Comparison of ENCODE assay signal across 8 cellular contexts in the genomic region with DNA sequence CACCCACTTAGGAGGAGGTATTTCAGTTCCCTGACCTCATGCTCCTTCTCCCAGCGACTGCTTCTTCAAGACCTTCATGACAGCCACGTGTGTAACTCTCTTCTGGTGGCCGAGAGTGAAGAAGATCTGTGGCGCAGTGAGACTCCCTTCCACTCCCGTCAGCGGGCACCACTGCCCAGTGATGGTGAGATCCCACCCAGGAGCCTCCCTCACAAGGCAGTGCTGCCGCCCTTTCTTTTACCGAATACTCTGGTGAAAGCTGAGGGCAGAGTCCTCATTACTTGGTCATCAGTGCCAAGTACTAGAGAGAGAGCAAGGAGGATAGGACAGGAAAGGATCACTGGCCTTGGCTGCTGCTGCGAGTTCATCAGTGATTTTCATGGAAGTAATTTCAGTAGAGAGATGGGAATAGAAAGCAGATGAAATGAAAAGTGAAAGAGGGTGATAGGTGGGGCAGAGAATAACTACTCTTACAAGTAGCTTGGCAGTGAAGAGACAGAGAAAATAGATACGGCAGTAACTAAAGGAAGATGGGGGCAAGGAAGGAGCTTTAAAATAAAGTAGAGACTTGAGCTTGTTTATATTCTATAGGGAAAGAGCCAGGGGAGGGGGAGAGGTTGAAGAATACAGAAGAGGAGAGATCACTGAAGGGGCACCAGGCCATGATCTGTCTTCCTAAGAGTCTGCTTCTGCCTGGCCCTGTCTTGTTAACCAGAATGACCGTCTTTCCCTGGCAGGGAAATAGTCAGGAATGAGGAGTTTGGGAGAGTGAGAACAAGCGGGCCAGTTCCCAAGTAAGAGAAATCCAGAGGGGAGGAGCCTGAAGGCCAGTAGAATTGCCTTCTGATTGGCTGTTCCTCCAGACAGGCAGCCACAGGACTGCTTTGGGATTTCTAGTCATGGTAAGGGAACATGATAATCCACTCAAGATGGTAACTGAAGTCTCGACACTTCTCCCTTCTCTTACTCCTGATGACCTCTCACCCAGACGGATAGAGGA. TPM values are rescaled to one million over a fixed set of nuclear protein-coding genes. Genes with fewer than 3 reads are reported as not detected.
A peak's percentile ranks its signal among the peaks of the same experiment; 100 is the strongest.
DNase-seq lines count a peak whose midpoint lies in the region; ATAC-seq, FAIRE-seq and TF ChIP-seq lines count a peak whose summit lies in the region.

No MANE protein-coding gene starts in this region.

- H3K4me3 ChIP-seq in astrocyte (ENCODE audit: insufficient read depth, low read depth, low read length) = no peak overlapping the region
- H3K4me3 ChIP-seq in right cardiac atrium (ENCODE audit: low read length) = no peak overlapping the region
- H3K4me3 ChIP-seq in psoas muscle = no peak overlapping the region
- no peak overlapping the region for H3K4me3 ChIP-seq in colonic mucosa

- H3K27ac ChIP-seq in astrocyte (ENCODE audit: low read depth, low read length) = no peak overlapping the region
- H3K27ac ChIP-seq in right cardiac atrium (ENCODE audit: low read length) = peak overlapping the region; percentile 55
- peak overlapping the region; percentile 10 for H3K27ac ChIP-seq in psoas muscle
- H3K27ac ChIP-seq in colonic mucosa = no peak overlapping the region

- DNase-seq in G401 (ENCODE audit: low spot score) (peak; percentile 16), astrocyte (ENCODE audit: low read depth) (peak; percentile 16), right cardiac atrium (peak in 2 of 3 donors; percentile 47 to 48), psoas muscle (peak in 1 of 2 donors; percentile 52), NCI-H2171 treated with DMSO at 0.1 percent for 48 hours (lab: John Stamatoyannopoulos, UW) (no peak), colonic mucosa (no peak), GOT3 (lab: John Stamatoyannopoulos, UW) (no peak)

- TF ChIP-seq CTCF in astrocyte (IDR thresholded peaks at IDR 0.05; ENCODE audit: insufficient read depth, low read depth, low read length) = no peak
- TF ChIP-seq CTCF in psoas muscle (IDR thresholded peaks at IDR 0.05) = no peak
- no peak for TF ChIP-seq CTCF in colonic mucosa (IDR thresholded peaks at IDR 0.05)

- WGBS in right cardiac atrium = 63% methylated on average over 14 of the region's 14 CpGs
- 60 to 77% (median 61%) methylated on average over 14 of the region's 14 CpGs for WGBS in psoas muscle, 3 donors

- H3K4me1 Mint-ChIP-seq in astrocyte (ENCODE audit: low read depth, unreplicated experiment) = peaks cover 19% of the 10 kb centered on the region

- H3K36me3 ChIP-seq in astrocyte (ENCODE audit: insufficient read depth, low read length) = peaks cover 33% of the 10 kb centered on the region
- H3K36me3 ChIP-seq in psoas muscle (ENCODE audit: insufficient read depth in 1 of 2, low read depth in 1 of 2) = peaks cover 23 to 88% of the 10 kb centered on the region in 2 donors
- H3K36me3 ChIP-seq in colonic mucosa = peaks cover 9% of the 10 kb centered on the region

- intact Hi-C loops in right cardiac atrium (cut with DNase I) = no loop called here
- intact Hi-C loops in psoas muscle (cut with DNase I) = no loop called here
- intact Hi-C loops in colonic mucosa (cut with DNase I) = no loop called here

- H3K27me3 ChIP-seq in astrocyte (ENCODE audit: insufficient read depth, low read length) = no peaks in the 10 kb centered on the region
- H3K27me3 ChIP-seq in right cardiac atrium (ENCODE audit: control insufficient read depth, insufficient read depth) = no peaks in the 10 kb centered on the region
- no peaks in the 10 kb centered on the region for H3K27me3 ChIP-seq in psoas muscle (ENCODE audit: insufficient read depth in 3 of 3, low read length in 2 of 3)
- no peaks in the 10 kb centered on the region for H3K27me3 ChIP-seq in colonic mucosa

- H3K27ac Mint-ChIP-seq in astrocyte (ENCODE audit: unreplicated experiment) = peak overlapping the region; percentile 84

- H3K79me2 ChIP-seq in astrocyte (ENCODE audit: insufficient read depth, low read length) = no peaks in the 10 kb centered on the region

- peaks cover 49% of the 10 kb centered on the region for H3K36me3 Mint-ChIP-seq in astrocyte (ENCODE audit: low read depth, unreplicated experiment)

- H3K9ac ChIP-seq in astrocyte (ENCODE audit: low read length) = no peak overlapping the region
- peak overlapping the region in 1 of 2 donors; percentile 13 for H3K9ac ChIP-seq in colonic mucosa (ENCODE audit: low read depth in 2 of 2, low read length in 2 of 2)

- H3K27me3 Mint-ChIP-seq in astrocyte (ENCODE audit: low read depth, unreplicated experiment) = no peaks in the 10 kb centered on the region

- peak overlapping the region; percentile 55 for H3K4me3 Mint-ChIP-seq in astrocyte (ENCODE audit: unreplicated experiment)

- no peak overlapping the region for H2AFZ ChIP-seq in astrocyte (ENCODE audit: low read depth, low read length)

- FAIRE-seq in astrocyte (lab: Jason Lieb, UNC) = no peak

- H3K9me3 ChIP-seq in astrocyte (ENCODE audit: insufficient read depth, low read depth, low read length) = no peaks in the 10 kb centered on the region
- no peaks in the 10 kb centered on the region for H3K9me3 ChIP-seq in right cardiac atrium (ENCODE audit: control insufficient read depth, low read length)
- no peaks in the 10 kb centered on the region for H3K9me3 ChIP-seq in psoas muscle
- no peaks in the 10 kb centered on the region for H3K9me3 ChIP-seq in colonic mucosa

- in situ Hi-C loops in G401 (cut with HindIII; ENCODE audit: low sequenced_read_pairs) = no loop called here

- H4K20me1 ChIP-seq in astrocyte (ENCODE audit: insufficient read depth, low read length) = no peaks in the 10 kb centered on the region

- ATAC-seq in right cardiac atrium (peak; percentile 74 to 87), psoas muscle (peak; percentile 43 to 70 (median 49)), HG03139 (IDR thresholded peaks at IDR 0.05; ENCODE audit: unreplicated experiment) (no peak)

- H3K4me2 ChIP-seq in astrocyte (ENCODE audit: low read length) = no peak overlapping the region

- no peaks in the 10 kb centered on the region for H3K4me1 ChIP-seq in astrocyte (ENCODE audit: insufficient read depth, low read length)
- H3K4me1 ChIP-seq in right cardiac atrium (ENCODE audit: control insufficient read depth, insufficient read depth, low read length) = no peaks in the 10 kb centered on the region
- no peaks in the 10 kb centered on the region for H3K4me1 ChIP-seq in psoas muscle
- no peaks in the 10 kb centered on the region for H3K4me1 ChIP-seq in colonic mucosa

- H3K9me3 Mint-ChIP-seq in astrocyte (ENCODE audit: unreplicated experiment) = no peaks in the 10 kb centered on the region

RNA-seq across cellular contexts. Expression of gene HYI, which starts 18.3 kb away (rescaled TPM):
- total RNA-seq in G401 (2014; rRNA removed; shearing (Covaris generic)) = 22.3 and 30.1 TPM in 2 replicates
- 24.2 and 31.0 TPM in 2 replicates for total RNA-seq in astrocyte
- 10 to 100 TPM; 26.9 to 33.1 (median 31.6) TPM for total RNA-seq in right cardiac atrium
- polyA plus RNA-seq in right cardiac atrium = 31.1 TPM
- total RNA-seq in psoas muscle = 10 to 100 TPM in 3 of 4 donors, 1 to 10 TPM in 1; 8.6 to 21.4 (median 13.2) TPM
- polyA plus RNA-seq in psoas muscle = 10 to 100 TPM in 1 of 3 donors, 1 to 10 TPM in 2; 7.4 to 12.5 (median 9.9) TPM
- 10 to 100 TPM; 50.8 to 55.6 TPM for total RNA-seq in colonic mucosa

RNA-seq across cellular contexts. Expression of gene SZT2, which starts 45.7 kb away (rescaled TPM):
- total RNA-seq in G401 (2014; rRNA removed; shearing (Covaris generic)) = 4.4 and 7.0 TPM in 2 replicates
- total RNA-seq in astrocyte (28.5 and 30.0 TPM in 2 replicates), right cardiac atrium (10 to 100 TPM; 31.2 to 36.4 (median 33.4) TPM), psoas muscle (10 to 100 TPM; 14.2 to 24.7 (median 19.9) TPM), colonic mucosa (10 to 100 TPM; 34.8 to 50.5 TPM)
- polyA plus RNA-seq in right cardiac atrium (20.8 TPM), psoas muscle (10 to 100 TPM in 2 of 3 donors, 1 to 10 TPM in 1; 5.9 to 17.9 (median 10.3) TPM)

RNA-seq across cellular contexts. Expression of gene MED8, which starts 45.8 kb away (rescaled TPM):
- 36.2 and 42.2 TPM in 2 replicates for total RNA-seq in G401 (2014; rRNA removed; shearing (Covaris generic))
- 54.5 and 57.1 TPM in 2 replicates for total RNA-seq in astrocyte
- 10 to 100 TPM; 16.8 to 22.1 (median 18.9) TPM for total RNA-seq in right cardiac atrium
- 16.0 TPM for polyA plus RNA-seq in right cardiac atrium
- 10 to 100 TPM; 15.4 to 18.2 (median 17.2) TPM for total RNA-seq in psoas muscle
- 10 to 100 TPM; 22.3 to 44.5 (median 27.4) TPM for polyA plus RNA-seq in psoas muscle
- total RNA-seq in colonic mucosa = 10 to 100 TPM; 39.2 to 51.3 TPM

Comparison
In these comparisons a context has a peak if more than half of its experiments do, and no peak if none do; other contexts are left out.
1. DNase-seq: peak in G401 (single experiment), astrocyte (single experiment) and right cardiac atrium (2 of 3); none in NCI-H2171 treated with DMSO at 0.1 percent for 48 hours (single experiment), colonic mucosa (single experiment) and GOT3 (single experiment).
2. H3K27ac ChIP-seq: peak in right cardiac atrium (single experiment) and psoas muscle (single experiment); none in astrocyte (single experiment) and colonic mucosa (single experiment).